ENCODE assay signal across 8 cellular contexts in the genomic region with DNA sequence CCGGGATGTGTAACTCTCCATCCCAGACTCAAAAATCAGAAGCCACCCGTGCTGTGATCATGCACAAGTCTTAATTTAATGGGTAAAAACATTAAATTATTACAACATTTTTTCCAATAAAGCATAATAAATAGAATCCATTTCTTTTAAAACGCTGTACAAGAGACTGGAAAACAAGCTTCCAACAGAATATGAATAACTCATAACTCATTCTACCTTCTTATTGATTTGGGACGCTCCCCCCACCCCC. TPM values are rescaled to one million over a fixed set of nuclear protein-coding genes. Genes with fewer than 3 reads are reported as not detected.
DNase-seq lines count a peak whose midpoint lies in the region; ATAC-seq and TF ChIP-seq lines count a peak whose summit lies in the region.

No MANE protein-coding gene starts in this region.

- H3K27ac ChIP-seq in cardiac muscle cell (no peak overlapping the region), brain microvascular endothelial cell (peak overlapping the region; percentile 34), mesodermal cell (ENCODE audit: low read depth, low read length, severe bottlenecking) (no peak overlapping the region), urinary bladder (ENCODE audit: low read depth) (peak overlapping the region; percentile 57)

- TF ChIP-seq CTCF in cardiac muscle cell (IDR thresholded peaks at IDR 0.05; ENCODE audit: low read depth, low read length): no peak
- TF ChIP-seq CTCF in brain microvascular endothelial cell (IDR thresholded peaks at IDR 0.05; ENCODE audit: low read depth, low read length, missing control alignments): no peak

- H3K4me1 ChIP-seq in cardiac muscle cell (ENCODE audit: low read depth) (peaks cover 10% of the 10 kb centered on the region), mesodermal cell (ENCODE audit: control insufficient read depth, insufficient read depth, low read length, poor library complexity, severe bottlenecking) (peaks cover 20% of the 10 kb centered on the region), urinary bladder (ENCODE audit: insufficient read depth) (no peaks in the 10 kb centered on the region)

- no peaks in the 10 kb centered on the region for H3K9me3 ChIP-seq in cardiac muscle cell (ENCODE audit: low read depth)
- H3K9me3 ChIP-seq in mesodermal cell (ENCODE audit: control insufficient read depth, low read length): no peaks in the 10 kb centered on the region

- H3K36me3 ChIP-seq in cardiac muscle cell (no peaks in the 10 kb centered on the region), brain microvascular endothelial cell (replicated peaks) (peaks cover 2% of the 10 kb centered on the region), mesodermal cell (ENCODE audit: control insufficient read depth, insufficient read depth, low read length) (peaks cover 11% of the 10 kb centered on the region), urinary bladder (ENCODE audit: insufficient read depth) (no peaks in the 10 kb centered on the region)

- WGBS in mesodermal cell (ENCODE audit: insufficient coverage in 2 of 2), 2 experiments: 22 to 71% methylated on average over 2 of the region's 4 CpGs
- 9% methylated on average over 4 of the region's 4 CpGs for WGBS in urinary bladder

- H3K27me3 ChIP-seq in cardiac muscle cell: peaks cover 8% of the 10 kb centered on the region
- H3K27me3 ChIP-seq in brain microvascular endothelial cell (replicated peaks): no peaks in the 10 kb centered on the region

- no peak for ATAC-seq in left cardiac atrium
- ATAC-seq in HG03342 (IDR thresholded peaks at IDR 0.05; ENCODE audit: unreplicated experiment): no peak

- no peak for DNase-seq in cardiac muscle cell (ENCODE audit: low read depth in 1 of 2, low spot score in 1 of 2)
- no peak for DNase-seq in left cardiac atrium
- no peak for DNase-seq in brain microvascular endothelial cell
- no peak for DNase-seq in A172 (ENCODE audit: low spot score)
- no peak for DNase-seq in activated CD8-positive, alpha-beta memory T cell treated with anti-CD3 and anti-CD28 coated beads for 24 hours

- in situ Hi-C loops in brain microvascular endothelial cell (cut with HindIII; ENCODE audit: low pct_ligation_motif_present, low sequenced_read_pairs): no loop called here

- intact Hi-C loops in left cardiac atrium (cut with DNase I): loop anchor here in 1 of 2 donors (10.0 kb wide), 1 partner anchor 62 kb away; a partner anchor contains a TSS

- H3K4me3 ChIP-seq in cardiac muscle cell: peak overlapping the region; percentile 78
- H3K4me3 ChIP-seq in brain microvascular endothelial cell (ENCODE audit: low read depth, low read length): peak overlapping the region; percentile 90
- peak overlapping the region; percentile 80 for H3K4me3 ChIP-seq in mesodermal cell (ENCODE audit: extremely low read depth, insufficient read depth, low read length, poor library complexity, severe bottlenecking)
- H3K4me3 ChIP-seq in urinary bladder (ENCODE audit: low read depth, low read length): peak overlapping the region; percentile 80

RNA-seq across cellular contexts. Expression of a gene that starts 0.5 kb away (rescaled TPM):
- total RNA-seq in cardiac muscle cell: 15.3 and 28.3 TPM in 2 replicates
- polyA plus RNA-seq in cardiac muscle cell: 26.1 and 34.9 TPM in 2 replicates
- total RNA-seq in left cardiac atrium: 10 to 100 TPM; 11.0 to 15.0 TPM
- 15.6 TPM for polyA plus RNA-seq in mesodermal cell (2013, experiment 1 of 2)
- polyA plus RNA-seq in mesodermal cell (2013, experiment 2 of 2): 16.4 TPM
- 7.7 TPM for total RNA-seq in urinary bladder
- 29.9 TPM for polyA plus RNA-seq in urinary bladder
- 7.4 and 9.5 TPM in 2 replicates for total RNA-seq in A172 (2014; rRNA removed; shearing (Covaris generic))

RNA-seq across cellular contexts. Expression of a gene that starts 2.4 kb away (rescaled TPM):
- 11.1 and 15.3 TPM in 2 replicates for total RNA-seq in cardiac muscle cell
- polyA plus RNA-seq in cardiac muscle cell: 17.6 and 33.4 TPM in 2 replicates
- 1 to 10 TPM; 6.6 TPM for total RNA-seq in left cardiac atrium
- polyA plus RNA-seq in mesodermal cell (2013, experiment 1 of 2): 9.1 TPM
- 6.8 TPM for polyA plus RNA-seq in mesodermal cell (2013, experiment 2 of 2)
- 6.2 TPM for total RNA-seq in urinary bladder
- 24.7 TPM for polyA plus RNA-seq in urinary bladder
- total RNA-seq in A172 (2014; rRNA removed; shearing (Covaris generic)): 10.6 and 11.3 TPM in 2 replicates

RNA-seq across cellular contexts. Expression of a gene that starts 20.8 kb away (rescaled TPM):
- total RNA-seq in cardiac muscle cell (0.12 TPM in 1 of 2 replicates, not detected in the other), left cardiac atrium (under 1 TPM in 1 of 2 donors, not detected in 1; 0.55 TPM), urinary bladder (9.4 TPM)
- polyA plus RNA-seq in cardiac muscle cell (0.28 TPM in 1 of 2 replicates, not detected in the other), urinary bladder (9.3 TPM)
- 3.7 TPM for polyA plus RNA-seq in mesodermal cell (2013, experiment 1 of 2)
- polyA plus RNA-seq in mesodermal cell (2013, experiment 2 of 2): 4.4 TPM
- total RNA-seq in A172 (2014; rRNA removed; shearing (Covaris generic)): 39.4 and 41.9 TPM in 2 replicates

RNA-seq across cellular contexts. Expression of a gene that starts 22.6 kb away (rescaled TPM):
- total RNA-seq in cardiac muscle cell (67.0 and 67.3 TPM in 2 replicates), left cardiac atrium (10 to 100 TPM; 41.6 to 50.2 TPM), urinary bladder (6.0 TPM)
- polyA plus RNA-seq in cardiac muscle cell (69.0 and 74.0 TPM in 2 replicates), urinary bladder (25.9 TPM)
- 34.9 TPM for polyA plus RNA-seq in mesodermal cell (2013, experiment 1 of 2)
- 28.5 TPM for polyA plus RNA-seq in mesodermal cell (2013, experiment 2 of 2)
- 62.5 and 68.0 TPM in 2 replicates for total RNA-seq in A172 (2014; rRNA removed; shearing (Covaris generic))

RNA-seq across cellular contexts. Expression of a gene that starts 49.1 kb away (rescaled TPM):
- total RNA-seq in cardiac muscle cell (0.60 and 0.63 TPM in 2 replicates), left cardiac atrium (under 1 TPM; 0.21 to 0.29 TPM), urinary bladder (3.2 TPM)
- polyA plus RNA-seq in cardiac muscle cell (0.75 TPM in 1 of 2 replicates, not detected in the other), urinary bladder (1.8 TPM)
- polyA plus RNA-seq in mesodermal cell (2013, experiment 1 of 2): 3.5 TPM
- polyA plus RNA-seq in mesodermal cell (2013, experiment 2 of 2): 2.3 TPM
- total RNA-seq in A172 (2014; rRNA removed; shearing (Covaris generic)): 7.9 and 9.0 TPM in 2 replicates

Comparison
In these comparisons a context has a peak if more than half of its experiments do, and no peak if none do; other contexts are left out.
1. H3K27ac ChIP-seq: peak in brain microvascular endothelial cell (single experiment) and urinary bladder (single experiment); none in cardiac muscle cell (single experiment) and mesodermal cell (single experiment).
2. Peak in every context shown above with its lines, with median percentiles within 50 percentile points of each other: H3K4me3 ChIP-seq.